Comparison of ENCODE assay signal across 10 cellular contexts in the genomic region with DNA sequence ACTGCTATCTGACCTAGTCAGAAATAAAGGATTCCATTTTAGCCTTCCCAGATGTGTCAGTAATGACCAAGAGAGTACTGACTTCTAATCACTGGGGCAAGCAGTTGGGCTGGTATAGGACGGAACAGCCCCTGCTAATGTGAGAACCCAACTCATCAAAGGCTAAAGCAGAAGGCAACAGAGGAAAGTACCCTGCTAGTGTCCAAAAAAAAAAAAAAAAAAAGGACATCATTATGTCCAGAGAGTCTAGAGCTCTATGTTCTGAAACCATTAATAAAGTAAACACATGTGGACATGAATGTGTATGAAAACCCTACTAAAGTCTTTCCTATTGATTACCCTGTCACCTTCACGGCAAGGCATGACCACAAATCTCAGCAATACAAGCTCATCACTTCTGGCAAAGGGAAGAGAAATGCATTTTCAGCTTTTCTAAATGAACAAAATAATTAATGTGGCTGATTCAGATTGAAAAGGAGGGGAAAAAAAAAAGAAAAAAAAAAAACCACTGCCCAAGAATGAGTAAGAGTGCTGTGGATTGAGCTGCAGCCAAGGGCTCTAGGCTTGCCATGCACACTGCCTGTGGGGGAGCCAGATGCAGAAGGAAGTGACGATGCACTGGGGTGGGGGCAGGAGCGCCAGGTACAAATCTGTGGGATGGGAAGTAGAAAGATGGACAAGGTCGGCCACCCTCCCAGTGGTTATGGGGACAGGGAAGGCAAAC.
DNase-seq lines count a peak whose midpoint lies in the region; ATAC-seq and TF ChIP-seq lines count a peak whose summit lies in the region.
"Had no signal": no experiment of that assay in that cellular context is flagged by ENCODE, and none has a peak within 500 bp of the region (broad histone marks: within the 10 kb centered on the region; RNA-seq: fewer than 3 reads in every experiment).

No MANE protein-coding gene starts in this region.

- DNase-seq in Caco-2 (no peak), HCEC 1CT (peak; percentile 38), memory B cell (ENCODE audit: low spot score in 2 of 2) (no peak), GM13976 (ENCODE audit: low spot score) (no peak), psoas muscle (no peak), hepatocyte (ENCODE audit: low spot score) (no peak)
- DNase-seq: GDM1; NCI-H1092 treated with DMSO at 0.1 percent for 48 hours; stimulated activated CD4-positive, alpha-beta T cell treated with anti-CD3 and anti-CD28 coated beads, Interleukin-1b, Interleukin-23, amount 100 ng/mL, for 48 hours had no signal

- no peaks in the 10 kb centered on the region for H3K4me1 ChIP-seq in Caco-2
- no peaks in the 10 kb centered on the region for H3K4me1 ChIP-seq in psoas muscle
- H3K4me1 ChIP-seq in hepatocyte (ENCODE audit: insufficient read depth): no peaks in the 10 kb centered on the region

- H3K4me1 Mint-ChIP-seq in Caco-2 (ENCODE audit: low read depth, unreplicated experiment) (no peaks in the 10 kb centered on the region), memory B cell (peaks cover 47% of the 10 kb centered on the region)
- H3K4me1 Mint-ChIP-seq in activated naive CD8-positive, alpha-beta T cell (ENCODE audit: low read depth): peaks cover 4% of the 10 kb centered on the region

- no peaks in the 10 kb centered on the region for H3K27me3 ChIP-seq in Caco-2 (replicated peaks; ENCODE audit: control insufficient read depth, insufficient read depth, low read length)
- no peaks in the 10 kb centered on the region for H3K27me3 ChIP-seq in psoas muscle (ENCODE audit: insufficient read depth in 3 of 3, low read length in 2 of 3)
- H3K27me3 ChIP-seq in hepatocyte: no peaks in the 10 kb centered on the region

- H3K36me3 ChIP-seq in Caco-2 (ENCODE audit: control insufficient read depth, insufficient read depth, low read length) (peaks cover 1% of the 10 kb centered on the region; the same call in 1 of the 2 replicates), psoas muscle (ENCODE audit: insufficient read depth in 1 of 2, low read depth in 1 of 2) (peaks cover 23 to 99% of the 10 kb centered on the region in 2 donors), hepatocyte (replicated peaks; ENCODE audit: insufficient read depth, low read depth) (peaks cover 6% of the 10 kb centered on the region)

- WGBS in psoas muscle, 3 donors: 80 to 87% (median 86%) methylated on average over 5 of the region's 5 CpGs
- 90% methylated on average over 5 of the region's 5 CpGs for whole genome bisulfite sequencing in hepatocyte (ENCODE audit: low lambda C conversion rate, missing lambda C conversion rate)

- no peaks in the 10 kb centered on the region for H4K20me1 ChIP-seq in hepatocyte (ENCODE audit: insufficient read depth, poor library complexity, severe bottlenecking)

- ATAC-seq in memory B cell (ENCODE audit: low read depth) (peak; percentile 63), psoas muscle (no peak)

- no peaks in the 10 kb centered on the region for H3K9me2 ChIP-seq in hepatocyte (replicated peaks; ENCODE audit: insufficient read depth)

- no peaks in the 10 kb centered on the region for H3K9me3 Mint-ChIP-seq in Caco-2 (ENCODE audit: unreplicated experiment)
- no peaks in the 10 kb centered on the region for H3K9me3 Mint-ChIP-seq in activated naive CD8-positive, alpha-beta T cell (ENCODE audit: low read depth)
- H3K9me3 Mint-ChIP-seq in memory B cell: no peaks in the 10 kb centered on the region

- H3K36me3 Mint-ChIP-seq in Caco-2 (ENCODE audit: insufficient read depth, unreplicated experiment) (peaks cover 17% of the 10 kb centered on the region), memory B cell (peaks cover 43% of the 10 kb centered on the region)
- peaks cover 12% of the 10 kb centered on the region for H3K36me3 Mint-ChIP-seq in activated naive CD8-positive, alpha-beta T cell

- TSS peak; percentile 26 for BruUV-seq in Caco-2 (replicated peaks; lab: Mats Ljungman, UMichigan)

- in situ Hi-C loops in GM13976 (cut with MboI; ENCODE audit: low sequenced_read_pairs, unreplicated experiment): no loop called here

- H3K27me3 Mint-ChIP-seq in Caco-2 (ENCODE audit: insufficient read depth, unreplicated experiment): no peaks in the 10 kb centered on the region
- no peaks in the 10 kb centered on the region for H3K27me3 Mint-ChIP-seq in activated naive CD8-positive, alpha-beta T cell
- no peaks in the 10 kb centered on the region for H3K27me3 Mint-ChIP-seq in memory B cell

- intact Hi-C loops in Caco-2 (cut with micrococcal nuclease; ENCODE audit: unreplicated experiment): no loop called here
- intact Hi-C loops in psoas muscle (cut with DNase I): no loop called here

- H3K79me2 ChIP-seq in hepatocyte: no peaks in the 10 kb centered on the region

- H3K4me3 Mint-ChIP-seq in Caco-2 (ENCODE audit: unreplicated experiment): no peak overlapping the region
- no peak overlapping the region for H3K4me3 Mint-ChIP-seq in activated naive CD8-positive, alpha-beta T cell
- H3K4me3 Mint-ChIP-seq in memory B cell: peak overlapping the region; percentile 54

- POLR2A ChIA-PET in Caco-2 (lab: Charles Lee): interaction anchor here (0.5 kb wide), 1 partner anchor 739 kb away, joined by 6 read pairs; no protein-coding TSS in a partner anchor

- no peak overlapping the region for H3K27ac Mint-ChIP-seq in Caco-2 (ENCODE audit: unreplicated experiment)
- H3K27ac Mint-ChIP-seq in activated naive CD8-positive, alpha-beta T cell: peak overlapping the region; percentile 84
- H3K27ac Mint-ChIP-seq in memory B cell: peak overlapping the region; percentile 86

- H3K27ac ChIP-seq in psoas muscle: no peak overlapping the region
- no peak overlapping the region for H3K27ac ChIP-seq in hepatocyte

- CTCF ChIA-PET in Caco-2 (lab: Charles Lee): interaction anchor here (0.5 to 0.6 kb wide), 2 partner anchors 102 to 110 kb away, joined by 3 read pairs; no protein-coding TSS in a partner anchor

- no peaks in the 10 kb centered on the region for H3K9me3 ChIP-seq in Caco-2
- no peaks in the 10 kb centered on the region for H3K9me3 ChIP-seq in psoas muscle
- no peaks in the 10 kb centered on the region for H3K9me3 ChIP-seq in hepatocyte (ENCODE audit: low read depth)

- TF ChIP-seq CTCF in Caco-2 (IDR thresholded peaks at IDR 0.05; ENCODE audit: insufficient read depth in 1 of 2, low read depth in 1 of 2, low read length in 1 of 2, severe bottlenecking in 1 of 2, unreplicated experiment in 1 of 2) (no peak), GM13976 (IDR thresholded peaks at IDR 0.05; ENCODE audit: borderline replicate concordance, control extremely low read depth, extremely low read depth, insufficient read depth, missing control alignments) (no peak), psoas muscle (IDR thresholded peaks at IDR 0.05) (no peak), hepatocyte (IDR thresholded peaks at IDR 0.05; ENCODE audit: poor library complexity) (no peak)

- no peak overlapping the region for H2AFZ ChIP-seq in hepatocyte

- no peak overlapping the region for H3K4me2 ChIP-seq in hepatocyte

- no peak overlapping the region for H3K4me3 ChIP-seq in Caco-2 (ENCODE audit: low read depth, low read length)
- no peak overlapping the region for H3K4me3 ChIP-seq in psoas muscle
- no peak overlapping the region for H3K4me3 ChIP-seq in hepatocyte
